In genomic region chr22:46830001-46830715, GRCh38 we compare ENCODE assay signal across 11 cellular contexts.
A peak's percentile ranks its signal among the peaks of the same experiment; 100 is the strongest.
DNase-seq lines count a peak whose midpoint lies in the region; ATAC-seq and TF ChIP-seq lines count a peak whose summit lies in the region.
"Had no signal": no experiment of that assay in that cellular context is flagged by ENCODE, and none has a peak within 500 bp of the region (broad histone marks: within the 10 kb centered on the region; RNA-seq: fewer than 3 reads in every experiment).

No MANE protein-coding gene starts in this region.

- peaks cover 15 to 56% (median 44%) of the 10 kb centered on the region in 3 donors for H3K36me3 Mint-ChIP-seq in naive thymus-derived CD8-positive, alpha-beta T cell

- H3K9me3 ChIP-seq in psoas muscle: no peaks in the 10 kb centered on the region

- ATAC-seq in psoas muscle: peak; percentile 17 to 74 (median 66)
- no peak for ATAC-seq in naive thymus-derived CD8-positive, alpha-beta T cell
- no peak for ATAC-seq in GM18498 (IDR thresholded peaks at IDR 0.05; ENCODE audit: unreplicated experiment)

- H3K27ac Mint-ChIP-seq in naive thymus-derived CD8-positive, alpha-beta T cell: peak overlapping the region in 2 of 10 donors; percentile 27 to 43

- no peaks in the 10 kb centered on the region for H3K36me3 ChIP-seq in psoas muscle (ENCODE audit: insufficient read depth in 1 of 2, low read depth in 1 of 2)

- no peak overlapping the region for H3K4me3 ChIP-seq in fibroblast of villous mesenchyme (ENCODE audit: low read depth, low read length)
- no peak overlapping the region for H3K4me3 ChIP-seq in psoas muscle

- CTCF ChIA-PET in RWPE1 (lab: Yijun Ruan, JAX): interaction anchor here (0.6 kb wide), 1 partner anchor 1703 kb away, joined by 3 read pairs; no protein-coding TSS in a partner anchor

- WGBS in psoas muscle, 3 donors: 54 to 69% (median 60%) methylated on average over 15 of the region's 15 CpGs

- H3K4me3 Mint-ChIP-seq in naive thymus-derived CD8-positive, alpha-beta T cell: no peak overlapping the region

- H3K27me3 Mint-ChIP-seq in naive thymus-derived CD8-positive, alpha-beta T cell: no peaks in the 10 kb centered on the region

- POLR2A ChIA-PET in RWPE1 (lab: Yijun Ruan, JAX; ENCODE audit: low non-redundant PET): no interaction called here
- POLR2A ChIA-PET in naive thymus-derived CD8-positive, alpha-beta T cell (lab: Charles Lee): no interaction called here

- peaks cover 0 to 17% (median 8%) of the 10 kb centered on the region in 9 donors for H3K9me3 Mint-ChIP-seq in naive thymus-derived CD8-positive, alpha-beta T cell

- TF ChIP-seq CTCF in RWPE1 (conservative IDR thresholded peaks at IDR 0.05; ENCODE audit: low read depth) (no peak), fibroblast of villous mesenchyme (IDR thresholded peaks at IDR 0.05; ENCODE audit: insufficient read depth, low read depth, low read length) (no peak), psoas muscle (IDR thresholded peaks at IDR 0.05) (no peak)

- H3K27ac ChIP-seq in RWPE1 (peak overlapping the region; percentile 76), psoas muscle (no peak overlapping the region)

- peak; percentile 26 for DNase-seq in D341Med (ENCODE audit: low spot score)
- DNase-seq in RWPE1 (ENCODE audit: low spot score): peak; percentile 25
- DNase-seq in fibroblast of villous mesenchyme (ENCODE audit: low read depth): peak; percentile 44
- DNase-seq in psoas muscle: peak; percentile 65 to 73
- DNase-seq in T-helper 1 cell: no peak
- no peak for DNase-seq in effector CD8-positive, alpha-beta T cell (lab: John Stamatoyannopoulos, UW)
- no peak for DNase-seq in naive thymus-derived CD8-positive, alpha-beta T cell
- DNase-seq: activated CD4-positive, alpha-beta T cell treated with anti-CD3 and anti-CD28 coated beads, Interleukin-2, amount 50 U/mL, for 48 hours; foreskin melanocyte; NCI-H187 treated with DMSO at 0.1 percent for 48 hours had no signal

- H3K4me1 Mint-ChIP-seq in naive thymus-derived CD8-positive, alpha-beta T cell: peaks cover 21 to 43% (median 28%) of the 10 kb centered on the region in 4 donors

- intact Hi-C loops in psoas muscle (cut with DNase I): loop anchor here in 1 of 2 donors (10.0 kb wide), 1 partner anchor 1675 kb away; no protein-coding TSS in a partner anchor

- peaks cover 21% of the 10 kb centered on the region for H3K4me1 ChIP-seq in psoas muscle

- no peaks in the 10 kb centered on the region for H3K27me3 ChIP-seq in psoas muscle (ENCODE audit: insufficient read depth in 3 of 3, low read length in 2 of 3)

Comparison
In these comparisons a context has a peak if more than half of its experiments do, and no peak if none do; other contexts are left out.
1. DNase-seq: peak in D341Med (single experiment), RWPE1 (single experiment), fibroblast of villous mesenchyme (single experiment) and psoas muscle (2 of 2); none in T-helper 1 cell (0 of 5), effector CD8-positive, alpha-beta T cell (single experiment) and naive thymus-derived CD8-positive, alpha-beta T cell (0 of 10).
2. ATAC-seq: peak in psoas muscle (4 of 4); none in naive thymus-derived CD8-positive, alpha-beta T cell (0 of 2) and GM18498 (single experiment).